In genomic region chr1:53147171-53147570, GRCh38 we compare ENCODE assay signal across 22 cellular contexts. TPM values are rescaled to one million over a fixed set of nuclear protein-coding genes. Genes with fewer than 3 reads are reported as not detected.
DNase-seq lines count a peak whose midpoint lies in the region; ATAC-seq and TF ChIP-seq lines count a peak whose summit lies in the region.
"Had no signal": no experiment of that assay in that cellular context is flagged by ENCODE, and none has a peak within 500 bp of the region (broad histone marks: within the 10 kb centered on the region; RNA-seq: fewer than 3 reads in every experiment).

No MANE protein-coding gene starts in this region.

- no peaks in the 10 kb centered on the region for H3K9me3 Mint-ChIP-seq in GM23338
- H3K9me3 Mint-ChIP-seq: activated T-helper 1 cell treated with anti-CD3 and anti-CD28 coated beads, Interleukin-12 subunit alpha, Interleukin-12 subunit beta, Interleukin-2, Interleukin-4 antibody, amounts not matched to agents 30 ng/mL and 10 ng/mL and 1 ng/mL, durations not matched to agents 14 hours and 24 hours and 36 hours; dendritic cell treated with granulocyte-macrophage colony-stimulating factor and Interleukin-4, amounts not matched to agents 40 ng/mL and 50 ng/mL, for 4 days; neural crest cell had no signal

- H3K4me2 ChIP-seq in GM23338: no peak overlapping the region

- H3K27me3 ChIP-seq in GM23338 (ENCODE audit: insufficient read depth) (no peaks in the 10 kb centered on the region), SJSA1 (replicated peaks) (no peaks in the 10 kb centered on the region), sigmoid colon (no peaks in the 10 kb centered on the region)

- H3K36me3 Mint-ChIP-seq in GM23338 (ENCODE audit: low read depth): no peaks in the 10 kb centered on the region

- no peaks in the 10 kb centered on the region for H3K9me2 ChIP-seq in GM23338 (ENCODE audit: insufficient read depth)

- peaks cover 3% of the 10 kb centered on the region for H3K27me3 Mint-ChIP-seq in GM23338 (ENCODE audit: insufficient read depth, low read depth, poor library complexity)
- H3K27me3 Mint-ChIP-seq: activated CD4-positive, alpha-beta T cell treated with anti-CD3 and anti-CD28 coated beads for 36 hours had no signal

- no peaks in the 10 kb centered on the region for H3K9me3 ChIP-seq in SJSA1 (replicated peaks)
- H3K9me3 ChIP-seq in sigmoid colon: no peaks in the 10 kb centered on the region
- H3K9me3 ChIP-seq: thoracic aorta had no signal

- H3K4me3 ChIP-seq in GM23338: no peak overlapping the region
- no peak overlapping the region for H3K4me3 ChIP-seq in SJSA1
- no peak overlapping the region for H3K4me3 ChIP-seq in sigmoid colon
- H3K4me3 ChIP-seq: thoracic aorta had no signal

- H3F3A ChIP-seq in GM23338 (replicated peaks; ENCODE audit: low read depth): no peaks in the 10 kb centered on the region

- no peak for TF ChIP-seq EP300 in sigmoid colon (IDR thresholded peaks at IDR 0.05)

- TF ChIP-seq POLR2A in sigmoid colon (IDR thresholded peaks at IDR 0.05): no peak

- H2AFZ ChIP-seq in GM23338: peak overlapping the region; percentile 38

- intact Hi-C loops in sigmoid colon (cut with DNase I): no loop called here

- no peak overlapping the region for H3K4me3 Mint-ChIP-seq in GM23338
- H3K4me3 Mint-ChIP-seq: activated CD4-positive, alpha-beta T cell treated with anti-CD3 and anti-CD28 coated beads for 36 hours; activated T-helper 1 cell treated with anti-CD3 and anti-CD28 coated beads, Interleukin-12 subunit alpha, Interleukin-12 subunit beta, Interleukin-2, Interleukin-4 antibody, amounts not matched to agents 30 ng/mL and 10 ng/mL and 1 ng/mL, durations not matched to agents 14 hours and 24 hours and 36 hours; dendritic cell treated with granulocyte-macrophage colony-stimulating factor and Interleukin-4, amounts not matched to agents 40 ng/mL and 50 ng/mL, for 4 days; neural crest cell had no signal

- TF ChIP-seq CTCF in GM23338 (conservative IDR thresholded peaks at IDR 0.05; ENCODE audit: low read depth in 2 of 2) (no peak), sigmoid colon (IDR thresholded peaks at IDR 0.05) (no peak)

- DNase-seq in GM23338 (ENCODE audit: low spot score): no peak
- DNase-seq in SJSA1 (ENCODE audit: low read depth in 1 of 2, low spot score in 2 of 2): no peak
- DNase-seq in left kidney (ENCODE audit: low read depth, low spot score): peak; percentile 22
- DNase-seq in sigmoid colon: no peak
- no peak for DNase-seq in hippocampal formation (lab: John Stamatoyannopoulos, UW)
- DNase-seq: activated CD4-positive, alpha-beta T cell treated with anti-CD3 and anti-CD28 coated beads for 36 hours; COR-L47; foreskin fibroblast; midbrain; NCI-H187; NCI-H226; stimulated activated CD4-positive, alpha-beta T cell treated with anti-CD3 and anti-CD28 coated beads, Interleukin-12 subunit alpha, Interleukin-12 subunit beta, amount 100 ng/mL, for 4 hours; SW 1271 had no signal

- H3K27ac ChIP-seq in GM23338 (ENCODE audit: low read depth) (no peak overlapping the region), SJSA1 (peak overlapping the region; percentile 99), sigmoid colon (peak overlapping the region; percentile 74 to 85 (median 78))

- no peaks in the 10 kb centered on the region for H4K20me1 ChIP-seq in GM23338 (replicated peaks; ENCODE audit: insufficient read depth)

- peaks cover 3% of the 10 kb centered on the region; the same call in 2 of the 3 replicates for H3K4me1 Mint-ChIP-seq in GM23338
- H3K4me1 Mint-ChIP-seq: activated CD4-positive, alpha-beta T cell treated with anti-CD3 and anti-CD28 coated beads for 36 hours; neural crest cell had no signal

- H3K36me3 ChIP-seq in GM23338 (ENCODE audit: insufficient read depth) (no peaks in the 10 kb centered on the region), SJSA1 (no peaks in the 10 kb centered on the region), sigmoid colon (no peaks in the 10 kb centered on the region)
- H3K36me3 ChIP-seq: thoracic aorta had no signal

- ATAC-seq in GM23338: no peak
- no peak for ATAC-seq in GM18873 (IDR thresholded peaks at IDR 0.05; ENCODE audit: low FRiP score, unreplicated experiment)
- ATAC-seq in HG03378 (IDR thresholded peaks at IDR 0.05; ENCODE audit: unreplicated experiment): no peak
- ATAC-seq in GM19351 (IDR thresholded peaks at IDR 0.05; ENCODE audit: unreplicated experiment): no peak
- ATAC-seq: activated CD4-positive, alpha-beta T cell treated with anti-CD3 and anti-CD28 coated beads for 36 hours had no signal

- H3K79me2 ChIP-seq in GM23338 (replicated peaks; ENCODE audit: insufficient read depth): no peaks in the 10 kb centered on the region

- H3K4me1 ChIP-seq in GM23338 (ENCODE audit: insufficient read depth) (no peaks in the 10 kb centered on the region), SJSA1 (replicated peaks) (peaks cover 47% of the 10 kb centered on the region), sigmoid colon (peaks cover 0 to 23% (median 18%) of the 10 kb centered on the region in 4 donors)

- 68 to 88% methylated on average over 4 of the region's 4 CpGs for WGBS in sigmoid colon, 2 donors

- no peak overlapping the region for H3K27ac Mint-ChIP-seq in GM23338
- H3K27ac Mint-ChIP-seq: activated CD4-positive, alpha-beta T cell treated with anti-CD3 and anti-CD28 coated beads for 36 hours; activated T-helper 1 cell treated with anti-CD3 and anti-CD28 coated beads, Interleukin-12 subunit alpha, Interleukin-12 subunit beta, Interleukin-2, Interleukin-4 antibody, amounts not matched to agents 30 ng/mL and 10 ng/mL and 1 ng/mL, durations not matched to agents 14 hours and 24 hours and 36 hours; dendritic cell treated with granulocyte-macrophage colony-stimulating factor and Interleukin-4, amounts not matched to agents 40 ng/mL and 50 ng/mL, for 4 days had no signal

TF ChIP-seq in GM23338, 12 proteins besides CTCF, POLR2A, EP300 and RAD21:
- TF ChIP-seq ZNF114 (CRISPR knock-in tag; IDR thresholded peaks at IDR 0.05) (no peak), EZH2phosphoT487 (IDR thresholded peaks at IDR 0.05; ENCODE audit: unreplicated experiment) (no peak)
TF ChIP-seq in GM23338: peak in this region for 0.

RNA-seq across cellular contexts. Expression of gene SLC1A7, which starts 4.7 kb away (rescaled TPM):
- not detected in 2 replicates for total RNA-seq in GM23338 (2014; rRNA removed; shearing (Covaris generic))
- polyA plus RNA-seq in GM23338 (2016; fragmentation: Nextera tagmentation; extraction: Ambion mirVana): not detected in 2 replicates
- total RNA-seq in SJSA1 (2014; rRNA removed; shearing (Covaris generic)): 4.5 and 12.1 TPM in 2 replicates
- under 1 TPM in 3 of 4 donors, not detected in 1; 0.16 to 0.83 (median 0.54) TPM for total RNA-seq in sigmoid colon
- polyA plus RNA-seq in sigmoid colon: 1 to 10 TPM in 2 of 3 donors, under 1 TPM in 1; 0.86 to 1.6 (median 1.2) TPM
- total RNA-seq: activated CD4-positive, alpha-beta T cell treated with anti-CD3 and anti-CD28 coated beads for 36 hours; activated T-helper 1 cell treated with anti-CD3 and anti-CD28 coated beads, Interleukin-12 subunit alpha, Interleukin-12 subunit beta, Interleukin-2, Interleukin-4 antibody, amounts not matched to agents 30 ng/mL and 10 ng/mL and 1 ng/mL, durations not matched to agents 14 hours and 24 hours and 36 hours; kidney epithelial cell; neural crest cell; pulmonary artery endothelial cell had no signal

RNA-seq across cellular contexts. Expression of gene CPT2, which starts 49.5 kb away (rescaled TPM):
- total RNA-seq in GM23338 (2014; rRNA removed; shearing (Covaris generic)): 30.6 and 30.9 TPM in 2 replicates
- polyA plus RNA-seq in GM23338 (2016; fragmentation: Nextera tagmentation; extraction: Ambion mirVana): 9.6 and 11.2 TPM in 2 replicates
- total RNA-seq in SJSA1 (2014; rRNA removed; shearing (Covaris generic)): 12.1 and 23.5 TPM in 2 replicates
- 10 to 100 TPM in 3 of 4 donors, 1 to 10 TPM in 1; 8.0 to 14.1 (median 11.5) TPM for total RNA-seq in sigmoid colon
- polyA plus RNA-seq in sigmoid colon: 10 to 100 TPM; 33.0 to 78.8 (median 52.9) TPM
